15 cellular contexts compared by ENCODE assay signal in the genomic region with DNA sequence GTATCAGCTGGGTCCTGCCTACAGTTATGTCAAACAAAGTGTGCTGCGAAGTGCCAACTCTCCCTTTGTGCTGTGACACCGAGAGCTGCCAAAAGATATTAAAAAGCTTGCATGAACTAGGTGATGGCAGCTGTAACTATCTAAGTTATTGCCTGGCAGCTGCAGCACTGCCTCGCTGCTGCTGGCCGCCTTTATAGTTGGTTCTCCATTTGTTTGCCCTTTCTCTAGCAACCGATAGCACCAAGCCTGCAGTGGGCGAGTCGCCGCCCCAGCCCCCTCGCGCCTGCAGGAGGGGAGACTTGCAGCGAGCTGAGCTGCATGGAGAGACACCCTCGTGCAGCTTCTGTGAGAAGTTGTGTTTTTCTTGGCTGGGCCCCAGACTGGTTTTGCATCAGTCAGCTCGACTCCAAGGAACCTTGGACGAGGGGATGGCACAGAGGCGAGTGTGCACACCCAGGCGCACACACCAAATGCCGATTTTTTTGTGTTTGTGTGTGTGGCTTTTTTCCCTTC.
A peak's percentile ranks its signal among the peaks of the same experiment; 100 is the strongest.
DNase-seq lines count a peak whose midpoint lies in the region; ATAC-seq and TF ChIP-seq lines count a peak whose summit lies in the region.
"Had no signal": no experiment of that assay in that cellular context is flagged by ENCODE, and none has a peak within 500 bp of the region (broad histone marks: within the 10 kb centered on the region; RNA-seq: fewer than 3 reads in every experiment).

No MANE protein-coding gene starts in this region.

- H3K27me3 ChIP-seq in suprapubic skin = no peaks in the 10 kb centered on the region

- no peaks in the 10 kb centered on the region for H3K4me1 ChIP-seq in suprapubic skin

- no peak overlapping the region for H3K27ac ChIP-seq in suprapubic skin
- H3K27ac ChIP-seq: neutrophil had no signal

- no peak for ATAC-seq in stimulated activated effector memory CD8-positive, alpha-beta T cell treated with anti-CD3 and anti-CD28 coated beads, Interleukin-12 subunit alpha, Interleukin-12 subunit beta, amount 100 ng/mL, for 72 hours

- 26% methylated on average over 17 of the region's 17 CpGs for WGBS in suprapubic skin

- peak; percentile 16 for DNase-seq in LHCN-M2 (ENCODE audit: low read depth)
- DNase-seq in NCI-H345 (lab: John Stamatoyannopoulos, UW) = peak; percentile 39
- peak; percentile 5 for DNase-seq in epithelial cell of esophagus (ENCODE audit: low read depth)
- peak; percentile 23 for DNase-seq in renal cortical epithelial cell (ENCODE audit: low read depth)
- DNase-seq in suprapubic skin (ENCODE audit: low spot score in 2 of 2) = no peak
- no peak for DNase-seq in stimulated activated effector memory CD8-positive, alpha-beta T cell treated with anti-CD3 and anti-CD28 coated beads, Interleukin-12 subunit alpha, Interleukin-12 subunit beta, amount 100 ng/mL, for 72 hours (ENCODE audit: low spot score in 2 of 2)
- no peak for DNase-seq in germinal center (ENCODE audit: low spot score)
- DNase-seq in stimulated activated CD4-positive, alpha-beta T cell treated with anti-CD3 and anti-CD28 coated beads, Interleukin-4, amount 100 ng/mL, for 4 hours = no peak
- DNase-seq: activated CD8-positive, alpha-beta memory T cell treated with anti-CD3 and anti-CD28 coated beads for 24 hours; activated naive CD4-positive, alpha-beta T cell treated with anti-CD3 and anti-CD28 coated beads, Interleukin-2, amount 50 U/mL, for 16 hours; Caco-2; Kasumi-1; stimulated activated CD4-positive, alpha-beta T cell treated with anti-CD3 and anti-CD28 coated beads, Interleukin-4, amount 100 ng/mL, for 1 hour had no signal

- H3K9me3 Mint-ChIP-seq in stimulated activated effector memory CD8-positive, alpha-beta T cell treated with anti-CD3 and anti-CD28 coated beads, Interleukin-12 subunit alpha, Interleukin-12 subunit beta, amount 100 ng/mL, for 72 hours = no peaks in the 10 kb centered on the region
- H3K9me3 Mint-ChIP-seq: T-helper 2 cell treated with Interferon-gamma antibody and Interleukin-4, amounts not matched to agents 5 μg/mL and 100 μg/mL, for 36 hours had no signal

- no peaks in the 10 kb centered on the region for H3K36me3 Mint-ChIP-seq in stimulated activated effector memory CD8-positive, alpha-beta T cell treated with anti-CD3 and anti-CD28 coated beads, Interleukin-12 subunit alpha, Interleukin-12 subunit beta, amount 100 ng/mL, for 72 hours

- no peak overlapping the region for H3K4me3 Mint-ChIP-seq in stimulated activated effector memory CD8-positive, alpha-beta T cell treated with anti-CD3 and anti-CD28 coated beads, Interleukin-12 subunit alpha, Interleukin-12 subunit beta, amount 100 ng/mL, for 72 hours
- H3K4me3 Mint-ChIP-seq: T-helper 2 cell treated with Interferon-gamma antibody and Interleukin-4, amounts not matched to agents 5 μg/mL and 100 μg/mL, for 36 hours had no signal

- H3K4me1 Mint-ChIP-seq in stimulated activated effector memory CD8-positive, alpha-beta T cell treated with anti-CD3 and anti-CD28 coated beads, Interleukin-12 subunit alpha, Interleukin-12 subunit beta, amount 100 ng/mL, for 72 hours = no peaks in the 10 kb centered on the region

- H3K4me3 ChIP-seq in epithelial cell of esophagus (ENCODE audit: low read length) = no peak overlapping the region
- H3K4me3 ChIP-seq in suprapubic skin = no peak overlapping the region

- H3K9me3 ChIP-seq in suprapubic skin = no peaks in the 10 kb centered on the region
- H3K9me3 ChIP-seq: neutrophil had no signal

- TF ChIP-seq CTCF in epithelial cell of esophagus (IDR thresholded peaks at IDR 0.05; ENCODE audit: insufficient read depth, low read depth, low read length, missing control alignments) (no peak), suprapubic skin (IDR thresholded peaks at IDR 0.05) (no peak)

- H3K36me3 ChIP-seq in suprapubic skin = no peaks in the 10 kb centered on the region
- H3K36me3 ChIP-seq: neutrophil had no signal

- no peak overlapping the region for H3K27ac Mint-ChIP-seq in stimulated activated effector memory CD8-positive, alpha-beta T cell treated with anti-CD3 and anti-CD28 coated beads, Interleukin-12 subunit alpha, Interleukin-12 subunit beta, amount 100 ng/mL, for 72 hours
- H3K27ac Mint-ChIP-seq: T-helper 2 cell treated with Interferon-gamma antibody and Interleukin-4, amounts not matched to agents 5 μg/mL and 100 μg/mL, for 36 hours had no signal

- no peak for TF ChIP-seq POLR2A in suprapubic skin (IDR thresholded peaks at IDR 0.05)

- no peak for TF ChIP-seq EP300 in suprapubic skin (IDR thresholded peaks at IDR 0.05)

Comparison
In these comparisons a context has a peak if more than half of its experiments do, and no peak if none do; other contexts are left out.
1. DNase-seq: peak in LHCN-M2 (single experiment), NCI-H345 (single experiment), epithelial cell of esophagus (single experiment) and renal cortical epithelial cell (single experiment); none in suprapubic skin (0 of 2), stimulated activated effector memory CD8-positive, alpha-beta T cell treated with anti-CD3 and anti-CD28 coated beads, Interleukin-12 subunit alpha, Interleukin-12 subunit beta, amount 100 ng/mL, for 72 hours (0 of 2), germinal center (single experiment) and stimulated activated CD4-positive, alpha-beta T cell treated with anti-CD3 and anti-CD28 coated beads, Interleukin-4, amount 100 ng/mL, for 4 hours (0 of 2).